8 cellular contexts compared by ENCODE assay signal in genomic region chr19:45424191-45425058, GRCh38. TPM values are rescaled to one million over a fixed set of nuclear protein-coding genes. Genes with fewer than 3 reads are reported as not detected.
DNase-seq lines count a peak whose midpoint lies in the region; ATAC-seq and TF ChIP-seq lines count a peak whose summit lies in the region.

No MANE protein-coding gene starts in this region.

- peak overlapping the region; percentile 61 for H3K4me3 ChIP-seq in BE2C (ENCODE audit: low read depth, low read length)

- intact Hi-C loops in activated T-helper 1 cell treated with anti-CD3 and anti-CD28 coated beads, Interleukin-12 subunit alpha, Interleukin-12 subunit beta, Interleukin-2, Interleukin-4 antibody, amounts not matched to agents 30 ng/mL and 10 ng/mL and 1 ng/mL, durations not matched to agents 14 hours and 24 hours and 36 hours (cut with micrococcal nuclease), result loop anchor here (2.0 to 5.0 kb wide), 2 partner anchors 160 to 247 kb away; partner anchors contain the start of genes BLOC1S3, OPA3 and TRAPPC6A

- H3K36me3 Mint-ChIP-seq in activated T-helper 1 cell treated with anti-CD3 and anti-CD28 coated beads, Interleukin-12 subunit alpha, Interleukin-12 subunit beta, Interleukin-2, Interleukin-4 antibody, amounts not matched to agents 30 ng/mL and 10 ng/mL and 1 ng/mL, durations not matched to agents 14 hours and 24 hours and 36 hours (ENCODE audit: low read depth), result peaks cover 17% of the 10 kb centered on the region

- H3K9me3 Mint-ChIP-seq in activated T-helper 1 cell treated with anti-CD3 and anti-CD28 coated beads, Interleukin-12 subunit alpha, Interleukin-12 subunit beta, Interleukin-2, Interleukin-4 antibody, amounts not matched to agents 30 ng/mL and 10 ng/mL and 1 ng/mL, durations not matched to agents 14 hours and 24 hours and 36 hours, result no peaks in the 10 kb centered on the region

- peak; percentile 82 for DNase-seq in BE2C
- DNase-seq in NCI-H69 (lab: John Stamatoyannopoulos, UW), result peak; percentile 82
- DNase-seq in activated T-helper 1 cell treated with anti-CD3 and anti-CD28 coated beads, Interleukin-12 subunit alpha, Interleukin-12 subunit beta, Interleukin-2, Interleukin-4 antibody, amounts not matched to agents 30 ng/mL and 10 ng/mL and 1 ng/mL, durations not matched to agents 14 hours and 24 hours and 36 hours (ENCODE audit: low spot score), result no peak
- peak; percentile 94 for DNase-seq in foreskin melanocyte
- DNase-seq in non-pigmented ciliary epithelial cell (ENCODE audit: low read depth), result peak; percentile 90
- DNase-seq in NCI-H2107 treated with DMSO at 0.1 percent for 48 hours (lab: John Stamatoyannopoulos, UW; ENCODE audit: unreplicated experiment), result no peak

- H3K9me3 ChIP-seq in BE2C, result no peaks in the 10 kb centered on the region

- ATAC-seq in GM19438 (IDR thresholded peaks at IDR 0.05; ENCODE audit: low read depth, unreplicated experiment), result peak; percentile 8
- ATAC-seq in GM21619 (IDR thresholded peaks at IDR 0.05; ENCODE audit: unreplicated experiment), result no peak

- peaks cover 44% of the 10 kb centered on the region for H3K4me1 Mint-ChIP-seq in activated T-helper 1 cell treated with anti-CD3 and anti-CD28 coated beads, Interleukin-12 subunit alpha, Interleukin-12 subunit beta, Interleukin-2, Interleukin-4 antibody, amounts not matched to agents 30 ng/mL and 10 ng/mL and 1 ng/mL, durations not matched to agents 14 hours and 24 hours and 36 hours (ENCODE audit: low read depth)

- H3K27me3 ChIP-seq in BE2C, result peaks cover 7% of the 10 kb centered on the region

- no peaks in the 10 kb centered on the region for H3K4me1 ChIP-seq in BE2C

- no peak for TF ChIP-seq CTCF in BE2C (IDR thresholded peaks at IDR 0.05; ENCODE audit: low read depth, low read length)

- peak overlapping the region; percentile 95 for H3K27ac Mint-ChIP-seq in activated T-helper 1 cell treated with anti-CD3 and anti-CD28 coated beads, Interleukin-12 subunit alpha, Interleukin-12 subunit beta, Interleukin-2, Interleukin-4 antibody, amounts not matched to agents 30 ng/mL and 10 ng/mL and 1 ng/mL, durations not matched to agents 14 hours and 24 hours and 36 hours

- peaks cover 13% of the 10 kb centered on the region for H3K27me3 Mint-ChIP-seq in activated T-helper 1 cell treated with anti-CD3 and anti-CD28 coated beads, Interleukin-12 subunit alpha, Interleukin-12 subunit beta, Interleukin-2, Interleukin-4 antibody, amounts not matched to agents 30 ng/mL and 10 ng/mL and 1 ng/mL, durations not matched to agents 14 hours and 24 hours and 36 hours (ENCODE audit: insufficient read depth)

- peaks cover 13% of the 10 kb centered on the region for H3K36me3 ChIP-seq in BE2C

- H3K4me3 Mint-ChIP-seq in activated T-helper 1 cell treated with anti-CD3 and anti-CD28 coated beads, Interleukin-12 subunit alpha, Interleukin-12 subunit beta, Interleukin-2, Interleukin-4 antibody, amounts not matched to agents 30 ng/mL and 10 ng/mL and 1 ng/mL, durations not matched to agents 14 hours and 24 hours and 36 hours, result peak overlapping the region; percentile 97

RNA-seq across cellular contexts. Expression of gene ERCC1, which starts 0.7 kb away (rescaled TPM):
- 120 TPM for polyA plus RNA-seq in BE2C (2012; ENCODE audit: insufficient read depth, insufficient read length, low read depth)
- 143 and 152 TPM in 2 replicates for total RNA-seq in activated T-helper 1 cell treated with anti-CD3 and anti-CD28 coated beads, Interleukin-12 subunit alpha, Interleukin-12 subunit beta, Interleukin-2, Interleukin-4 antibody, amounts not matched to agents 30 ng/mL and 10 ng/mL and 1 ng/mL, durations not matched to agents 14 hours and 24 hours and 36 hours

RNA-seq across cellular contexts. Expression of gene POLR1G, which starts 18.0 kb away (rescaled TPM):
- polyA plus RNA-seq in BE2C (2012; ENCODE audit: insufficient read depth, insufficient read length, low read depth), result 16.9 TPM
- total RNA-seq in activated T-helper 1 cell treated with anti-CD3 and anti-CD28 coated beads, Interleukin-12 subunit alpha, Interleukin-12 subunit beta, Interleukin-2, Interleukin-4 antibody, amounts not matched to agents 30 ng/mL and 10 ng/mL and 1 ng/mL, durations not matched to agents 14 hours and 24 hours and 36 hours, result 25.3 and 27.2 TPM in 2 replicates

RNA-seq across cellular contexts. Expression of gene PPP1R13L, which starts 19.6 kb away (rescaled TPM):
- 0.77 TPM for polyA plus RNA-seq in BE2C (2012; ENCODE audit: insufficient read depth, insufficient read length, low read depth)
- total RNA-seq in activated T-helper 1 cell treated with anti-CD3 and anti-CD28 coated beads, Interleukin-12 subunit alpha, Interleukin-12 subunit beta, Interleukin-2, Interleukin-4 antibody, amounts not matched to agents 30 ng/mL and 10 ng/mL and 1 ng/mL, durations not matched to agents 14 hours and 24 hours and 36 hours, result 8.5 and 8.9 TPM in 2 replicates

RNA-seq across cellular contexts. Expression of gene FOSB, which starts 43.4 kb away (rescaled TPM):
- 1.1 TPM for polyA plus RNA-seq in BE2C (2012; ENCODE audit: insufficient read depth, insufficient read length, low read depth)
- 16.8 and 17.2 TPM in 2 replicates for total RNA-seq in activated T-helper 1 cell treated with anti-CD3 and anti-CD28 coated beads, Interleukin-12 subunit alpha, Interleukin-12 subunit beta, Interleukin-2, Interleukin-4 antibody, amounts not matched to agents 30 ng/mL and 10 ng/mL and 1 ng/mL, durations not matched to agents 14 hours and 24 hours and 36 hours

RNA-seq across cellular contexts. Expression of gene ERCC2, which starts 54.1 kb away (rescaled TPM):
- polyA plus RNA-seq in BE2C (2012; ENCODE audit: insufficient read depth, insufficient read length, low read depth), result 23.3 TPM
- total RNA-seq in activated T-helper 1 cell treated with anti-CD3 and anti-CD28 coated beads, Interleukin-12 subunit alpha, Interleukin-12 subunit beta, Interleukin-2, Interleukin-4 antibody, amounts not matched to agents 30 ng/mL and 10 ng/mL and 1 ng/mL, durations not matched to agents 14 hours and 24 hours and 36 hours, result 30.5 and 32.8 TPM in 2 replicates

Comparison
In these comparisons a context has a peak if more than half of its experiments do, and no peak if none do; other contexts are left out.
1. DNase-seq: peak in BE2C (single experiment), NCI-H69 (single experiment), foreskin melanocyte (single experiment) and non-pigmented ciliary epithelial cell (single experiment); none in activated T-helper 1 cell treated with anti-CD3 and anti-CD28 coated beads, Interleukin-12 subunit alpha, Interleukin-12 subunit beta, Interleukin-2, Interleukin-4 antibody, amounts not matched to agents 30 ng/mL and 10 ng/mL and 1 ng/mL, durations not matched to agents 14 hours and 24 hours and 36 hours (single experiment) and NCI-H2107 treated with DMSO at 0.1 percent for 48 hours (single experiment).